ENCODE assay signal across 19 cellular contexts in the genomic region with DNA sequence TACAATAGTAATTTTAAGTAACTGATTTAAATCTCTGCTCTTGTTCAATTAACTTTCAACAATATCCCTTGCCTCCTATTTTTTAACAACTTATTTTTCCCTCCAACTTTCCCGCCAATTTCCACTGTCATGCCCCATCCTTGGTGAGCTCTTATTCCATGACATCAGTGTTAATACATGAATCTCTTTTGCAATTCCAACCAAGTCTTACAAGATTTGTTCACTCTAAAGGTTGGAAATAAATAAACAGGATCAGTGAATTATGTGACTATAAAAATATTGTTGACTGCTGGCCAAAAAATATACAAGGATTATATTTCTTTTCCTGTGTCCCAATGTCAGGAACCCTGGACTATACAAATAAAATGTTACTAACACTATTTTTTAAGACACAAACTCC. TPM values are rescaled to one million over a fixed set of nuclear protein-coding genes. Genes with fewer than 3 reads are reported as not detected.
DNase-seq lines count a peak whose midpoint lies in the region; ATAC-seq, FAIRE-seq and TF ChIP-seq lines count a peak whose summit lies in the region.
"Had no signal": no experiment of that assay in that cellular context is flagged by ENCODE, and none has a peak within 500 bp of the region (broad histone marks: within the 10 kb centered on the region; RNA-seq: fewer than 3 reads in every experiment).

No MANE protein-coding gene starts in this region.

- H3K4me2 ChIP-seq in endothelial cell of umbilical vein (ENCODE audit: insufficient read depth, low read length): no peak overlapping the region

- DNase-seq in NCI-H226: peak; percentile 22
- DNase-seq in endothelial cell of umbilical vein (ENCODE audit: low read depth, low spot score): no peak
- no peak for DNase-seq in osteocyte (ENCODE audit: extremely low spot score, unreplicated experiment)
- no peak for DNase-seq in GM12892 (ENCODE audit: insufficient read length)
- DNase-seq in NCI-H524 treated with DMSO at 0.1 percent for 48 hours (lab: John Stamatoyannopoulos, UW): no peak
- DNase-seq: CD8-positive, alpha-beta T cell; COR-L47; DMS153; DMS79 treated with DMSO at 0.1 percent for 48 hours; EL; HFFc6 had no signal

- POLR2A ChIA-PET in endothelial cell of umbilical vein (lab: Charles Lee): no interaction called here

- ATAC-seq in HG03108 (IDR thresholded peaks at IDR 0.05; ENCODE audit: unreplicated experiment): no peak
- ATAC-seq: CD8-positive, alpha-beta T cell had no signal

- H3K27ac Mint-ChIP-seq in osteocyte (ENCODE audit: unreplicated experiment): peak overlapping the region; percentile 54
- H3K27ac Mint-ChIP-seq: CD14-positive monocyte; CD8-positive, alpha-beta T cell; HFFc6 had no signal

- H3K4me1 ChIP-seq in endothelial cell of umbilical vein (ENCODE audit: control insufficient read depth, extremely low read depth, insufficient read depth, low read length): no peaks in the 10 kb centered on the region
- H3K4me1 ChIP-seq: HAP-1 had no signal

- H3K9me1 ChIP-seq in endothelial cell of umbilical vein (replicated peaks; ENCODE audit: control insufficient read depth, extremely low read depth, insufficient read depth, low read length): no peaks in the 10 kb centered on the region

- intact Hi-C loops in endothelial cell of umbilical vein (cut with micrococcal nuclease): no loop called here

- H3K36me3 Mint-ChIP-seq in osteocyte (ENCODE audit: unreplicated experiment): peaks cover 4% of the 10 kb centered on the region
- H3K36me3 Mint-ChIP-seq: CD14-positive monocyte; CD8-positive, alpha-beta T cell had no signal

- H3K27me3 Mint-ChIP-seq in osteocyte (ENCODE audit: unreplicated experiment): no peaks in the 10 kb centered on the region

- no peak overlapping the region for H3K27ac ChIP-seq in endothelial cell of umbilical vein (ENCODE audit: insufficient read depth, low read depth, low read length)

- FAIRE-seq in endothelial cell of umbilical vein (lab: Jason Lieb, UNC): peak; percentile 58
- no peak for FAIRE-seq in GM12892 (lab: Jason Lieb, UNC)
- FAIRE-seq: D721Med, GM12891, H1 had no signal

- no TSS peak for BruUV-seq in endothelial cell of umbilical vein (replicated peaks; lab: Mats Ljungman, UMichigan)

- dilution Hi-C loops in endothelial cell of umbilical vein (cut with MboI; ENCODE audit: extremely low pct_ligation_motif_present, low sequenced_read_pairs): no loop called here

- H3K9me3 ChIP-seq in endothelial cell of umbilical vein (replicated peaks; ENCODE audit: control insufficient read depth, insufficient read depth, low read length): peaks cover 3% of the 10 kb centered on the region

- CTCF ChIA-PET in endothelial cell of umbilical vein (lab: Charles Lee): no interaction called here

- no peaks in the 10 kb centered on the region for H3K27me3 ChIP-seq in endothelial cell of umbilical vein (ENCODE audit: control insufficient read depth in 2 of 2, insufficient read depth in 2 of 2, low read length in 2 of 2)

- no peaks in the 10 kb centered on the region for H3K36me3 ChIP-seq in endothelial cell of umbilical vein (ENCODE audit: control insufficient read depth in 2 of 2, extremely low read depth in 1 of 2, insufficient read depth in 2 of 2, low read length in 2 of 2)
- H3K36me3 ChIP-seq: HAP-1 had no signal

- no peak for TF ChIP-seq POLR2A in endothelial cell of umbilical vein (IDR thresholded peaks at IDR 0.05; ENCODE audit: low read depth, low read length)
- TF ChIP-seq POLR2A in GM12892 (IDR thresholded peaks at IDR 0.05; ENCODE audit: low read depth, low read length): no peak

- no peak overlapping the region for H3K4me3 ChIP-seq in endothelial cell of umbilical vein (replicated peaks in 1 of 3; ENCODE audit: insufficient read depth in 1 of 3, low read depth in 1 of 3, low read length in 3 of 3)
- H3K4me3 ChIP-seq: HAP-1 had no signal

- H3K9ac ChIP-seq in endothelial cell of umbilical vein (replicated peaks; ENCODE audit: extremely low read depth, insufficient read depth, low read length): no peak overlapping the region

- TF ChIP-seq CTCF in endothelial cell of umbilical vein (IDR thresholded peaks at IDR 0.05; ENCODE audit: extremely low read depth in 1 of 2, insufficient read depth in 1 of 2, low read depth in 1 of 2, low read length in 2 of 2) (no peak), osteocyte (IDR thresholded peaks at IDR 0.05) (no peak)

- no peak overlapping the region for H2AFZ ChIP-seq in endothelial cell of umbilical vein (ENCODE audit: low read depth, low read length)

- H3K4me3 Mint-ChIP-seq in osteocyte (ENCODE audit: unreplicated experiment): no peak overlapping the region
- H3K4me3 Mint-ChIP-seq: CD14-positive monocyte; CD8-positive, alpha-beta T cell; HFFc6 had no signal

- H3K4me1 Mint-ChIP-seq in osteocyte (ENCODE audit: unreplicated experiment): peaks cover 22% of the 10 kb centered on the region
- H3K4me1 Mint-ChIP-seq: CD14-positive monocyte had no signal

- H4K20me1 ChIP-seq in endothelial cell of umbilical vein (replicated peaks; ENCODE audit: control insufficient read depth, extremely low read depth, insufficient read depth, low read length): no peaks in the 10 kb centered on the region

- peaks cover 7% of the 10 kb centered on the region for H3K9me3 Mint-ChIP-seq in osteocyte (ENCODE audit: unreplicated experiment)
- H3K9me3 Mint-ChIP-seq: HFFc6 had no signal

- no peaks in the 10 kb centered on the region for H3K79me2 ChIP-seq in endothelial cell of umbilical vein (ENCODE audit: control insufficient read depth, insufficient read depth, low read length)

TF ChIP-seq in endothelial cell of umbilical vein, 7 proteins besides CTCF, POLR2A, EP300 and RAD21:
- TF ChIP-seq, protein P1, sequence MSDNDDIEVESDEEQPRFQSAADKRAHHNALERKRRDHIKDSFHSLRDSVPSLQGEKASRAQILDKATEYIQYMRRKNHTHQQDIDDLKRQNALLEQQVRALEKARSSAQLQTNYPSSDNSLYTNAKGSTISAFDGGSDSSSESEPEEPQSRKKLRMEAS (IDR thresholded peaks at IDR 0.05; ENCODE audit: insufficient read depth, insufficient read length): no peak
- TF ChIP-seq EZH2 (IDR thresholded peaks at IDR 0.05; ENCODE audit: borderline replicate concordance, low read depth, low read length, severe bottlenecking): no peak
TF ChIP-seq in endothelial cell of umbilical vein: peak in this region for 0.

RNA-seq across cellular contexts. Expression of a gene that starts 21.0 kb away (rescaled TPM):
- total RNA-seq in endothelial cell of umbilical vein (0.40 and 1.2 TPM in 2 replicates), osteocyte (0.99 and 1.7 TPM in 2 replicates)
- polyA plus RNA-seq in endothelial cell of umbilical vein: 0.14 and 0.23 TPM in 2 replicates
- polyA plus RNA-seq in endothelial cell of umbilical vein (2011; cell fraction: cytosol; rRNA removed): 0.14 and 0.17 TPM in 2 replicates
- polyA plus RNA-seq in endothelial cell of umbilical vein (2011; cell fraction: nucleus; rRNA removed): 0.24 and 0.35 TPM in 2 replicates
- 1.8 and 2.8 TPM in 2 replicates for polyA plus RNA-seq in endothelial cell of umbilical vein (2012)
- 0.62 and 0.85 TPM in 2 replicates for polyA minus RNA-seq in endothelial cell of umbilical vein
- not detected for polyA minus RNA-seq in endothelial cell of umbilical vein (2011; cell fraction: cytosol; rRNA and poly(A)+ RNA removed)
- 1.9 and 4.1 TPM in 2 replicates for polyA minus RNA-seq in endothelial cell of umbilical vein (2011; cell fraction: nucleus; rRNA and poly(A)+ RNA removed)
- not detected for polyA plus RNA-seq in GM12892 (2012; ENCODE audit: missing spikeins)
- total RNA-seq: A673; CD8-positive, alpha-beta T cell had no signal
- polyA plus RNA-seq: BJ, CD14-positive monocyte had no signal
